In genomic region chr1:40748841-40749718, GRCh38 we compare ENCODE assay signal across 20 cellular contexts. TPM values are rescaled to one million over a fixed set of nuclear protein-coding genes. Genes with fewer than 3 reads are reported as not detected.
DNase-seq lines count a peak whose midpoint lies in the region; ATAC-seq and TF ChIP-seq lines count a peak whose summit lies in the region.
"Had no signal": no experiment of that assay in that cellular context is flagged by ENCODE, and none has a peak within 500 bp of the region (broad histone marks: within the 10 kb centered on the region; RNA-seq: fewer than 3 reads in every experiment).

No MANE protein-coding gene starts in this region.

- peaks cover 75% of the 10 kb centered on the region for H3K36me3 ChIP-seq in endodermal cell (ENCODE audit: control insufficient read depth, insufficient read depth, low read length)
- H3K36me3 ChIP-seq in mucosa of descending colon (ENCODE audit: low read depth), result no peaks in the 10 kb centered on the region
- peaks cover 9 to 35% (median 21%) of the 10 kb centered on the region in 3 donors for H3K36me3 ChIP-seq in skeletal muscle tissue (ENCODE audit: control insufficient read depth in 3 of 3, insufficient read depth in 3 of 3, low read length in 3 of 3)

- H3K9ac ChIP-seq in endodermal cell (ENCODE audit: extremely low read depth, low read length, poor library complexity, severe bottlenecking) (peak overlapping the region; percentile 4), skeletal muscle tissue (ENCODE audit: low read depth in 1 of 3, low read length in 3 of 3) (no peak overlapping the region)

- H3K27ac Mint-ChIP-seq in endodermal cell, result peak overlapping the region; percentile 84

- H3K27me3 Mint-ChIP-seq in endodermal cell (ENCODE audit: insufficient read depth), result no peaks in the 10 kb centered on the region

- intact Hi-C loops in mucosa of descending colon (cut with DNase I, micrococcal nuclease), result no loop called here

- 81 to 83% methylated on average over 4 to 5 of the region's 5 CpGs for WGBS in endodermal cell (ENCODE audit: insufficient coverage in 1 of 2, insufficient read length in 1 of 2), 2 experiments

- H3K9me3 ChIP-seq in endodermal cell (ENCODE audit: control insufficient read depth, low read length), result no peaks in the 10 kb centered on the region
- H3K9me3 ChIP-seq in mucosa of descending colon, result no peaks in the 10 kb centered on the region
- no peaks in the 10 kb centered on the region for H3K9me3 ChIP-seq in skeletal muscle tissue (ENCODE audit: control insufficient read depth in 3 of 3, low read length in 3 of 3)

- H3K4me3 Mint-ChIP-seq in endodermal cell, result no peak overlapping the region
- H3K4me3 Mint-ChIP-seq: CD14-positive monocyte, H9 had no signal

- H3K36me3 Mint-ChIP-seq in endodermal cell (ENCODE audit: low read depth), result peaks cover 55% of the 10 kb centered on the region

- H3K27me3 ChIP-seq in endodermal cell (ENCODE audit: control insufficient read depth, insufficient read depth, low read length, poor library complexity, severe bottlenecking), result no peaks in the 10 kb centered on the region
- no peaks in the 10 kb centered on the region for H3K27me3 ChIP-seq in skeletal muscle tissue (ENCODE audit: control insufficient read depth in 3 of 3, insufficient read depth in 3 of 3, low read length in 3 of 3)

- DNase-seq in LNCaP clone FGC (ENCODE audit: low read depth) (peak; percentile 21), endodermal cell (no peak), mucosa of descending colon (peak in 1 of 3 donors; percentile 24), mesenteric fat pad (ENCODE audit: low spot score) (no peak), G401 (ENCODE audit: low spot score) (no peak), DMS114 treated with DMSO at 0.1 percent for 48 hours (lab: John Stamatoyannopoulos, UW; ENCODE audit: unreplicated experiment) (no peak)
- DNase-seq: DND-41, GDM1, H9, NCI-H187, NCI-H2227 treated with DMSO at 0.1 percent for 48 hours, NCI-H524, NCI-H82, SHP77 had no signal

- H3K4me3 ChIP-seq in LNCaP clone FGC (ENCODE audit: low read depth, low read length) (no peak overlapping the region), endodermal cell (ENCODE audit: low read length) (peak overlapping the region; percentile 10), mucosa of descending colon (no peak overlapping the region), skeletal muscle tissue (ENCODE audit: low read length in 3 of 3) (no peak overlapping the region)

- H3K27ac ChIP-seq in endodermal cell (ENCODE audit: low read depth, low read length) (no peak overlapping the region), skeletal muscle tissue (ENCODE audit: low read depth, low read length) (peak overlapping the region; percentile 72)

- no peaks in the 10 kb centered on the region for H3K9me3 Mint-ChIP-seq in endodermal cell
- H3K9me3 Mint-ChIP-seq: CD14-positive monocyte, H9 had no signal

- H3K4me1 ChIP-seq in endodermal cell (ENCODE audit: control insufficient read depth, insufficient read depth, low read length), result peaks cover 12% of the 10 kb centered on the region
- peaks cover 20% of the 10 kb centered on the region for H3K4me1 ChIP-seq in mucosa of descending colon (ENCODE audit: low read depth)
- H3K4me1 ChIP-seq in skeletal muscle tissue (ENCODE audit: control insufficient read depth in 3 of 3, insufficient read depth in 3 of 3, low read length in 3 of 3), result peaks cover 20 to 32% (median 20%) of the 10 kb centered on the region in 3 donors

- peaks cover 44% of the 10 kb centered on the region for H3K4me1 Mint-ChIP-seq in endodermal cell
- H3K4me1 Mint-ChIP-seq: CD14-positive monocyte had no signal

- in situ Hi-C loops in G401 (cut with HindIII; ENCODE audit: low sequenced_read_pairs), result no loop called here

- TF ChIP-seq CTCF in LNCaP clone FGC (IDR thresholded peaks at IDR 0.05; ENCODE audit: control insufficient read depth, extremely low read depth, insufficient read depth), result no peak
- no peak for TF ChIP-seq CTCF in endodermal cell (conservative IDR thresholded peaks at IDR 0.05)
- no peak for TF ChIP-seq CTCF in mucosa of descending colon (IDR thresholded peaks at IDR 0.05)

- peak; percentile 88 for ATAC-seq in mucosa of descending colon
- no peak for ATAC-seq in HG02840 (IDR thresholded peaks at IDR 0.05; ENCODE audit: low FRiP score, unreplicated experiment)
- ATAC-seq: SK-N-SH treated with all-trans-retinoic acid at 6 μM for 48 hours had no signal

RNA-seq across cellular contexts. Expression of gene KCNQ4, which starts 34.5 kb away (rescaled TPM):
- total RNA-seq in endodermal cell (under 1 TPM; 0.22 to 0.88 TPM), mucosa of descending colon (10 to 100 TPM in 1 of 3 donors, 1 to 10 TPM in 2; 1.3 to 13.0 (median 2.3) TPM), skeletal muscle tissue (4.2 TPM), mesenteric fat pad (1.4 TPM)
- 1.7 TPM for polyA plus RNA-seq in endodermal cell (2013, experiment 1 of 2)
- polyA plus RNA-seq in endodermal cell (2013, experiment 2 of 2), result 1.4 TPM
- total RNA-seq in G401 (2014; rRNA removed; shearing (Covaris generic)), result 0.61 and 1.2 TPM in 2 replicates
- total RNA-seq: RPMI7951 had no signal
- polyA plus RNA-seq: AG04450, CD14-positive monocyte had no signal

RNA-seq across cellular contexts. Expression of gene NFYC, which starts 57.6 kb away (rescaled TPM):
- total RNA-seq in endodermal cell, result 10 to 100 TPM; 43.6 to 59.0 TPM
- 55.3 TPM for polyA plus RNA-seq in endodermal cell (2013, experiment 1 of 2)
- polyA plus RNA-seq in endodermal cell (2013, experiment 2 of 2), result 47.4 TPM
- 10 to 100 TPM; 56.2 to 76.4 (median 70.5) TPM for total RNA-seq in mucosa of descending colon
- total RNA-seq in skeletal muscle tissue, result 28.2 TPM
- 36.4 TPM for total RNA-seq in mesenteric fat pad
- total RNA-seq in G401 (2014; rRNA removed; shearing (Covaris generic)), result 39.4 and 76.7 TPM in 2 replicates
